23 cellular contexts compared by ENCODE assay signal in the genomic region with DNA sequence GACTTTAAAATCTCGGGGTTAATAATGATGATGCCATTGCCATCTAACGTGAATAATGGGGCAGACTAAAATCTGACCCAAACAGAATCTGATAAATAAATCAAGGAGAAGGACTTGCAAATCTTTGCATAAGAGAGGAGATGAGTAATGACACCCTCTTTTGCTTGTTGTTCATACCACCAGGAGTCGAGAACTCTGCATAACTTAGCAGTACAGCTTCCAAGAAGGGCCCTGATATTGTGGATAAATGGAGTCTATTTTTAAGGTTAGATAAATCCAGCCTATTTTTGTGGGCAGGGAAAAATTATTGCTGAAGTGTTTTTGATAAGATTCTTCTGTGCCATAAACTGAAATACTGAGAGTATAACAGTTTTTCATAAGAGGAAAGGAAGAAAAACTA. TPM values are rescaled to one million over a fixed set of nuclear protein-coding genes. Genes with fewer than 3 reads are reported as not detected.
"Had no signal": no experiment of that assay in that cellular context is flagged by ENCODE, and none has a peak within 500 bp of the region (broad histone marks: within the 10 kb centered on the region; RNA-seq: fewer than 3 reads in every experiment).

No MANE protein-coding gene starts in this region.

- H3K27me3 ChIP-seq: SJCRH30 had no signal

- ATAC-seq: HepG2, SK-N-SH treated with all-trans-retinoic acid at 6 μM for 48 hours had no signal

- H3K36me3 ChIP-seq: MG63, SJCRH30 had no signal

- H3K9me3 ChIP-seq: MG63, SJCRH30 had no signal

- H3K4me1 ChIP-seq: SJCRH30 had no signal

- H3K4me3 ChIP-seq: MG63, SJCRH30 had no signal

- DNase-seq: IMR-90, Karpas-422, KG1, MG63, NCI-H1092, NCI-H1105 treated with DMSO at 0.1 percent for 48 hours, NCI-H1417 treated with DMSO at 0.1 percent for 48 hours, NCI-H146, NCI-H1694 treated with DMSO at 0.1 percent for 48 hours, NCI-H1930, NCI-H2081, NCI-H2107, NCI-H2227 treated with DMSO at 0.1 percent for 48 hours, NCI-H524 treated with DMSO at 0.1 percent for 48 hours, NCI-H69, NCI-H774, RPMI8226, SHP77 treated with DMSO at 0.1 percent for 48 hours, SJCRH30 had no signal

- H3K27ac ChIP-seq: SJCRH30 had no signal

RNA-seq across cellular contexts. Expression of gene RYR2, which starts 17.3 kb away (rescaled TPM):
- total RNA-seq: HepG2, IMR-90 had no signal
- polyA plus RNA-seq: HepG2, IMR-90 had no signal

RNA-seq across cellular contexts. Expression of gene MT1HL1, which starts 55.0 kb away (rescaled TPM):
- total RNA-seq: HepG2, HT1080, IMR-90, NCI-H460, SJCRH30 had no signal
- polyA plus RNA-seq: HepG2, IMR-90 had no signal
